In genomic region chr1:214361636-214362035, GRCh38 we compare ENCODE assay signal across 13 cellular contexts.
"Had no signal": no experiment of that assay in that cellular context is flagged by ENCODE, and none has a peak within 500 bp of the region (broad histone marks: within the 10 kb centered on the region; RNA-seq: fewer than 3 reads in every experiment).

No MANE protein-coding gene starts in this region.

- H3K4me1 Mint-ChIP-seq: activated B cell treated with CpG ODN at 0.5 μM for 24 hours; activated CD4-positive, alpha-beta T cell treated with anti-CD3 and anti-CD28 coated beads, Interleukin-2, amount 10 ng/mL, durations not matched to agents 7 days and 5 days; stimulated activated memory B cell treated with anti-CD40 and anti-IgM and Interleukin-4, amounts not matched to agents 10 μg/mL and 1 μg/mL and 100 μg/mL, for 72 hours had no signal

- H3K4me3 Mint-ChIP-seq: activated B cell treated with CpG ODN at 0.5 μM for 24 hours; activated CD4-positive, alpha-beta T cell treated with anti-CD3 and anti-CD28 coated beads, Interleukin-2, amount 10 ng/mL, durations not matched to agents 7 days and 5 days; activated naive CD8-positive, alpha-beta T cell treated with anti-CD3 and anti-CD28 coated beads, Interleukin-2, amount 50 U/mL, for 24 hours; stimulated activated memory B cell treated with anti-CD40 and anti-IgM and Interleukin-4, amounts not matched to agents 10 μg/mL and 1 μg/mL and 100 μg/mL, for 72 hours had no signal

- ATAC-seq: activated naive CD8-positive, alpha-beta T cell treated with anti-CD3 and anti-CD28 coated beads, Interleukin-2, amount 50 U/mL, for 24 hours; stimulated activated memory B cell treated with anti-CD40 and anti-IgM and Interleukin-4, amounts not matched to agents 10 μg/mL and 1 μg/mL and 100 μg/mL, for 72 hours had no signal

- H3K9me3 Mint-ChIP-seq: activated B cell treated with CpG ODN at 0.5 μM for 24 hours; activated CD4-positive, alpha-beta T cell treated with anti-CD3 and anti-CD28 coated beads, Interleukin-2, amount 10 ng/mL, durations not matched to agents 7 days and 5 days; activated naive CD8-positive, alpha-beta T cell treated with anti-CD3 and anti-CD28 coated beads, Interleukin-2, amount 50 U/mL, for 24 hours had no signal

- H3K36me3 Mint-ChIP-seq: stimulated activated memory B cell treated with anti-CD40 and anti-IgM and Interleukin-4, amounts not matched to agents 10 μg/mL and 1 μg/mL and 100 μg/mL, for 72 hours had no signal

- H3K4me2 ChIP-seq: SK-N-SH had no signal

- H3K9ac ChIP-seq: parathyroid adenoma, SK-N-SH had no signal

- H3K4me3 ChIP-seq: esophagus squamous epithelium, left lung, upper lobe of left lung had no signal

- H2AFZ ChIP-seq: parathyroid adenoma had no signal

- H3K27ac Mint-ChIP-seq: activated B cell treated with CpG ODN at 0.5 μM for 24 hours; activated CD4-positive, alpha-beta T cell treated with anti-CD3 and anti-CD28 coated beads, Interleukin-2, amount 10 ng/mL, durations not matched to agents 7 days and 5 days; activated naive CD8-positive, alpha-beta T cell treated with anti-CD3 and anti-CD28 coated beads, Interleukin-2, amount 50 U/mL, for 24 hours; stimulated activated memory B cell treated with anti-CD40 and anti-IgM and Interleukin-4, amounts not matched to agents 10 μg/mL and 1 μg/mL and 100 μg/mL, for 72 hours had no signal

- H3K79me2 ChIP-seq: parathyroid adenoma had no signal

- H3K27me3 ChIP-seq: esophagus squamous epithelium, left lung, upper lobe of left lung had no signal

- H3K9me3 ChIP-seq: esophagus squamous epithelium, left lung, SK-N-SH, upper lobe of left lung had no signal

- H3K27ac ChIP-seq: parathyroid adenoma had no signal

- H3K4me1 ChIP-seq: esophagus squamous epithelium, left lung, parathyroid adenoma, upper lobe of left lung had no signal

- DNase-seq: activated B cell treated with CpG ODN at 0.5 μM for 24 hours; activated CD4-positive, alpha-beta T cell treated with anti-CD3 and anti-CD28 coated beads, Interleukin-2, amount 10 ng/mL, durations not matched to agents 7 days and 5 days; activated CD8-positive, alpha-beta memory T cell treated with anti-CD3 and anti-CD28 coated beads for 24 hours; activated naive CD4-positive, alpha-beta T cell treated with Interleukin-2 at 50 U/mL for 16 hours; activated naive CD8-positive, alpha-beta T cell treated with anti-CD3 and anti-CD28 coated beads, Interleukin-2, amount 50 U/mL, for 24 hours; esophagus squamous epithelium; head of caudate nucleus; islet precursor cell; left lung; SK-N-SH; upper lobe of left lung had no signal
